ENCODE assay signal across 1 cellular context in the genomic region with DNA sequence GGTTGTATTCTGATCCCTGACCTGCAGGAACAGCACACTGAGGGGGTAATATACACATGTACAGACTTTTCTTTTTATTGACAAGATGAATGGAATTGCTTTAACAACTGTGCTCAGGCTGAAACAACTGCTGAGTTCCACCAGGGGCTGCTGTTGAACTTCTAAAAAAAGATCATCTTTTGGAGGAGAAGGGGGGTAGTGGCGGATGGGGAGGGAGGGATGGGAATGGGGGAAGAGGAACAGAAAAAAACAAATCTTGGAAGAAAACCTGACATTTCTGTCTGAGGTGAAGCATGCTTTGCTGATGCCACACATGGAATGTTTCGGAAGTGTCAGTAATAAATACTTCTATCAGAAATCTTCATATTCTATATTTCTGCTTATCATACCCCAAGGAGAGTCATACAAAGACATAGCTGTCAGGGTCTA.
TF ChIP-seq lines count a peak whose summit lies in the region.

No MANE protein-coding gene starts in this region.

TF ChIP-seq in SK-N-SH treated with all-trans-retinoic acid at 6 μM for 48 hours, 23 proteins besides CTCF, POLR2A, EP300 and RAD21 (continued from another document):
- TF ChIP-seq, protein P1, sequence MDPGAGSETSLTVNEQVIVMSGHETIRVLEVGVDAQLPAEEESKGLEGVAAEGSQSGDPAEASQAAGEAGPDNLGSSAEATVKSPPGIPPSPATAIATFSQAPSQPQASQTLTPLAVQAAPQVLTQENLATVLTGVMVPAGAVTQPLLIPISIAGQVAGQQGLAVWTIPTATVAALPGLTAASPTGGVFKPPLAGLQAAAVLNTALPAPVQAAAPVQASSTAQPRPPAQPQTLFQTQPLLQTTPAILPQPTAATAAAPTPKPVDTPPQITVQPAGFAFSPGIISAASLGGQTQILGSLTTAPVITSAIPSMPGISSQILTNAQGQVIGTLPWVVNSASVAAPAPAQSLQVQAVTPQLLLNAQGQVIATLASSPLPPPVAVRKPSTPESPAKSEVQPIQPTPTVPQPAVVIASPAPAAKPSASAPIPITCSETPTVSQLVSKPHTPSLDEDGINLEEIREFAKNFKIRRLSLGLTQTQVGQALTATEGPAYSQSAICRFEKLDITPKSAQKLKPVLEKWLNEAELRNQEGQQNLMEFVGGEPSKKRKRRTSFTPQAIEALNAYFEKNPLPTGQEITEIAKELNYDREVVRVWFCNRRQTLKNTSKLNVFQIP (CRISPR knock-in tag; IDR thresholded peaks at IDR 0.05; ENCODE audit: borderline replicate concordance, low read depth): no peak
- no peak for TF ChIP-seq ISL1 (CRISPR knock-in tag; IDR thresholded peaks at IDR 0.05)
